ENCODE assay signal across 25 cellular contexts in the genomic region with DNA sequence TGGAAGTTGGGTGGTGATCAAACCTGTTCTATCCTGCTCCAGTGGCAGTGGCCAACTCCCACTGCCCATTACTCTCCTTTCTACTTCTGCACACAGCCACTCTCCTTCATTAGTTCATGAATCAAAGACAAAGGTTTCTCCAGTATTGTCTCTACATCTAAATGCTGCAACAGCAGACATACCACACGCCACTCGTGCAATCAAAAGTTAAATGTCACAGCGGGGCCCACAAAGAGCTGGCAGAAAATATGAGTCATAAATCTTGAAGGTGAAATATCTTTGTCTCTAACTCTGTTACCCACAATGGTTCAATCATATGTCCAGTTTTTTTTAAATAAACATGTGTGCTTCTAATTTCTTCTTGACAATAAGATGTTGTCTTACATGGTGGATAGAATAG. TPM values are rescaled to one million over a fixed set of nuclear protein-coding genes. Genes with fewer than 3 reads are reported as not detected.
"Had no signal": no experiment of that assay in that cellular context is flagged by ENCODE, and none has a peak within 500 bp of the region (broad histone marks: within the 10 kb centered on the region; RNA-seq: fewer than 3 reads in every experiment).

No MANE protein-coding gene starts in this region.

- H3K36me3 Mint-ChIP-seq: activated naive CD4-positive, alpha-beta T cell treated with anti-CD3 and anti-CD28 coated beads, Interleukin-2, amount 50 U/mL, for 24 hours; stimulated activated memory B cell treated with anti-CD40 and anti-IgM and Interleukin-4, amounts not matched to agents 10 μg/mL and 1 μg/mL and 100 μg/mL, for 72 hours had no signal

- FAIRE-seq: colon, islet of Langerhans had no signal

- H3K4me1 ChIP-seq: body of pancreas, sigmoid colon, spleen, upper lobe of right lung had no signal

- H3K27ac ChIP-seq: body of pancreas, epithelial cell of prostate, hepatocyte, sigmoid colon, spleen, upper lobe of right lung had no signal

- H3K27ac Mint-ChIP-seq: activated naive CD4-positive, alpha-beta T cell treated with anti-CD3 and anti-CD28 coated beads, Interleukin-2, amount 50 U/mL, for 24 hours; activated T-cell treated with anti-CD3 and anti-CD28 coated beads, Interleukin-2, amount 50 U/mL, for 72 hours; endodermal cell; nephron; stimulated activated memory B cell treated with anti-CD40 and anti-IgM and Interleukin-4, amounts not matched to agents 10 μg/mL and 1 μg/mL and 100 μg/mL, for 72 hours had no signal

- H3K27me3 ChIP-seq: body of pancreas, hepatocyte, sigmoid colon, upper lobe of right lung had no signal

- DNase-seq: activated CD4-positive, alpha-beta T cell treated with anti-CD3 and anti-CD28 coated beads, Interleukin-2, amount 50 U/mL, for 1 hour; activated gamma-delta T cell; activated T-cell treated with anti-CD3 and anti-CD28 coated beads, Interleukin-2, amount 50 U/mL, for 72 hours; amniotic stem cell; body of pancreas; central memory CD4-positive, alpha-beta T cell; endodermal cell; foreskin fibroblast; left colon; midbrain; sigmoid colon; spleen; stimulated activated CD4-positive, alpha-beta T cell treated with anti-CD3 and anti-CD28 coated beads, Interleukin-4, amount 100 ng/mL, for 4 hours; upper lobe of right lung had no signal

- H3K4me3 Mint-ChIP-seq: activated naive CD4-positive, alpha-beta T cell treated with anti-CD3 and anti-CD28 coated beads, Interleukin-2, amount 50 U/mL, for 24 hours; activated T-cell treated with anti-CD3 and anti-CD28 coated beads, Interleukin-2, amount 50 U/mL, for 72 hours; endodermal cell; nephron; stimulated activated memory B cell treated with anti-CD40 and anti-IgM and Interleukin-4, amounts not matched to agents 10 μg/mL and 1 μg/mL and 100 μg/mL, for 72 hours had no signal

- H3K4me3 ChIP-seq: body of pancreas, hepatocyte, lung, sigmoid colon, spleen, upper lobe of right lung had no signal

- H3K4me1 Mint-ChIP-seq: activated naive CD4-positive, alpha-beta T cell treated with anti-CD3 and anti-CD28 coated beads, Interleukin-2, amount 50 U/mL, for 24 hours; endodermal cell; nephron; stimulated activated memory B cell treated with anti-CD40 and anti-IgM and Interleukin-4, amounts not matched to agents 10 μg/mL and 1 μg/mL and 100 μg/mL, for 72 hours had no signal

- H3K9me3 ChIP-seq: sigmoid colon, upper lobe of right lung had no signal

- ATAC-seq: activated T-cell treated with anti-CD3 and anti-CD28 coated beads, Interleukin-2, amount 50 U/mL, for 72 hours; body of pancreas; left colon; stimulated activated memory B cell treated with anti-CD40 and anti-IgM and Interleukin-4, amounts not matched to agents 10 μg/mL and 1 μg/mL and 100 μg/mL, for 72 hours; upper lobe of right lung had no signal

- H3K9me3 Mint-ChIP-seq: stimulated activated memory B cell treated with anti-CD40 and anti-IgM and Interleukin-4, amounts not matched to agents 10 μg/mL and 1 μg/mL and 100 μg/mL, for 72 hours had no signal

- H3K36me3 ChIP-seq: sigmoid colon, spleen, upper lobe of right lung had no signal

RNA-seq across cellular contexts. Expression of gene APCS, which starts 13.3 kb away (rescaled TPM):
- total RNA-seq: activated CD8-positive, alpha-beta memory T cell treated with anti-CD3 and anti-CD28 coated beads for 36 hours; activated T-cell treated with anti-CD3 and anti-CD28 coated beads, Interleukin-2, amount 50 U/mL, for 72 hours; endodermal cell; glomerular endothelial cell; hepatocyte; left colon; renal cortical epithelial cell; sigmoid colon; spleen; upper lobe of right lung had no signal
- polyA plus RNA-seq: lung, sigmoid colon, spleen had no signal
